Comparison of ENCODE assay signal across 21 cellular contexts in genomic region chr1:55993608-55994251, GRCh38.
A peak's percentile ranks its signal among the peaks of the same experiment; 100 is the strongest.
DNase-seq lines count a peak whose midpoint lies in the region; ATAC-seq, FAIRE-seq and TF ChIP-seq lines count a peak whose summit lies in the region.
"Had no signal": no experiment of that assay in that cellular context is flagged by ENCODE, and none has a peak within 500 bp of the region (broad histone marks: within the 10 kb centered on the region; RNA-seq: fewer than 3 reads in every experiment).

No MANE protein-coding gene starts in this region.

- H4K20me1 ChIP-seq in astrocyte (ENCODE audit: insufficient read depth, low read length): no peaks in the 10 kb centered on the region

- CTCF ChIA-PET in activated naive CD4-positive, alpha-beta T cell treated with anti-CD3 and anti-CD28 coated beads for 36 hours (lab: Charles Lee): interaction anchor here (0.8 kb wide), 1 partner anchor 9 kb away, joined by 3 read pairs; no protein-coding TSS in a partner anchor
- CTCF ChIA-PET in MCF 10A (lab: Yijun Ruan, JAX): interaction anchor here (0.6 to 1.2 kb wide), 2 partner anchors 292 to 591 kb away, joined by 3 read pairs; no protein-coding TSS in a partner anchor

- DNase-seq in activated T-cell treated with anti-CD3 and anti-CD28 coated beads, Interleukin-2, amount 50 U/mL, for 72 hours: no peak
- DNase-seq in activated T-cell treated with anti-CD3 and anti-CD28 coated beads, Interleukin-2, amount 50 U/mL, for 1 hour: no peak
- DNase-seq in astrocyte (ENCODE audit: low read depth): no peak
- no peak for DNase-seq in activated naive CD4-positive, alpha-beta T cell treated with anti-CD3 and anti-CD28 coated beads for 36 hours
- DNase-seq in Ammon's horn (ENCODE audit: low spot score): no peak
- no peak for DNase-seq in MCF 10A (ENCODE audit: unreplicated experiment)
- DNase-seq: BE2C, GOT3, Karpas-422, MG63, NCI-H1417, NCI-H1694 treated with DMSO at 0.1 percent for 48 hours, NCI-H748 treated with DMSO at 0.1 percent for 48 hours, PC-9, RPMI8226, SHP77 had no signal

- intact Hi-C loops in activated naive CD4-positive, alpha-beta T cell treated with anti-CD3 and anti-CD28 coated beads for 36 hours (cut with micrococcal nuclease): no loop called here
- intact Hi-C loops in MCF 10A (cut with micrococcal nuclease): no loop called here

- H3K4me3 Mint-ChIP-seq in activated T-cell treated with anti-CD3 and anti-CD28 coated beads, Interleukin-2, amount 50 U/mL, for 72 hours: no peak overlapping the region
- no peak overlapping the region for H3K4me3 Mint-ChIP-seq in astrocyte (ENCODE audit: unreplicated experiment)
- H3K4me3 Mint-ChIP-seq in nephron: no peak overlapping the region
- no peak overlapping the region for H3K4me3 Mint-ChIP-seq in activated naive CD4-positive, alpha-beta T cell treated with anti-CD3 and anti-CD28 coated beads for 36 hours
- H3K4me3 Mint-ChIP-seq in MCF 10A (ENCODE audit: unreplicated experiment): no peak overlapping the region

- H3K9ac ChIP-seq in astrocyte (ENCODE audit: low read length): no peak overlapping the region

- FAIRE-seq in astrocyte (lab: Jason Lieb, UNC): peak; percentile 13
- FAIRE-seq: D721Med, GM18507 had no signal

- no TSS peak for BruUV-seq in MCF 10A (replicated peaks; lab: Mats Ljungman, UMichigan)

- no peaks in the 10 kb centered on the region for H3K4me1 Mint-ChIP-seq in activated T-cell treated with anti-CD3 and anti-CD28 coated beads, Interleukin-2, amount 50 U/mL, for 72 hours (ENCODE audit: low read depth)
- no peaks in the 10 kb centered on the region for H3K4me1 Mint-ChIP-seq in astrocyte (ENCODE audit: low read depth, unreplicated experiment)
- H3K4me1 Mint-ChIP-seq in nephron: peaks cover 54% of the 10 kb centered on the region
- no peaks in the 10 kb centered on the region for H3K4me1 Mint-ChIP-seq in activated naive CD4-positive, alpha-beta T cell treated with anti-CD3 and anti-CD28 coated beads for 36 hours (ENCODE audit: low read depth)
- no peaks in the 10 kb centered on the region for H3K4me1 Mint-ChIP-seq in MCF 10A (ENCODE audit: insufficient read depth, unreplicated experiment)

- H3K36me3 Mint-ChIP-seq in activated T-cell treated with anti-CD3 and anti-CD28 coated beads, Interleukin-2, amount 50 U/mL, for 72 hours (ENCODE audit: insufficient read depth in 2 of 2): no peaks in the 10 kb centered on the region
- H3K36me3 Mint-ChIP-seq in astrocyte (ENCODE audit: low read depth, unreplicated experiment): no peaks in the 10 kb centered on the region
- no peaks in the 10 kb centered on the region for H3K36me3 Mint-ChIP-seq in nephron (ENCODE audit: low read depth)
- H3K36me3 Mint-ChIP-seq in activated naive CD4-positive, alpha-beta T cell treated with anti-CD3 and anti-CD28 coated beads for 36 hours (ENCODE audit: low read depth): no peaks in the 10 kb centered on the region
- no peaks in the 10 kb centered on the region for H3K36me3 Mint-ChIP-seq in MCF 10A (ENCODE audit: insufficient read depth, unreplicated experiment)

- H3K27me3 ChIP-seq in astrocyte (ENCODE audit: insufficient read depth, low read length): no peaks in the 10 kb centered on the region
- H3K27me3 ChIP-seq: BE2C, MG63 had no signal

- H3K27me3 Mint-ChIP-seq in activated T-cell treated with anti-CD3 and anti-CD28 coated beads, Interleukin-2, amount 50 U/mL, for 72 hours (ENCODE audit: low read depth): no peaks in the 10 kb centered on the region
- H3K27me3 Mint-ChIP-seq in astrocyte (ENCODE audit: low read depth, unreplicated experiment) (peaks cover 35% of the 10 kb centered on the region), nephron (ENCODE audit: low read depth) (no peaks in the 10 kb centered on the region), MCF 10A (ENCODE audit: insufficient read depth, unreplicated experiment) (no peaks in the 10 kb centered on the region)
- H3K27me3 Mint-ChIP-seq in activated naive CD4-positive, alpha-beta T cell treated with anti-CD3 and anti-CD28 coated beads for 36 hours (ENCODE audit: low read depth): peaks cover 3% of the 10 kb centered on the region

- no peaks in the 10 kb centered on the region for H3K36me3 ChIP-seq in astrocyte (ENCODE audit: insufficient read depth, low read length)
- H3K36me3 ChIP-seq: BE2C, MG63 had no signal

- no peak for TF ChIP-seq CTCF in astrocyte (IDR thresholded peaks at IDR 0.05; ENCODE audit: insufficient read depth, low read depth, low read length)
- no peak for TF ChIP-seq CTCF in nephron (IDR thresholded peaks at IDR 0.05; ENCODE audit: unreplicated experiment in 3 of 3)
- no peak for TF ChIP-seq CTCF in MCF 10A (IDR thresholded peaks at IDR 0.05; ENCODE audit: unreplicated experiment)

- POLR2A ChIA-PET in MCF 10A (lab: Yijun Ruan, JAX): no interaction called here

- peaks cover 2 to 5% of the 10 kb centered on the region in 2 donors for H3K9me3 Mint-ChIP-seq in activated T-cell treated with anti-CD3 and anti-CD28 coated beads, Interleukin-2, amount 50 U/mL, for 72 hours
- H3K9me3 Mint-ChIP-seq in astrocyte (ENCODE audit: unreplicated experiment): peaks cover 4% of the 10 kb centered on the region
- peaks cover 15% of the 10 kb centered on the region for H3K9me3 Mint-ChIP-seq in nephron
- H3K9me3 Mint-ChIP-seq in activated naive CD4-positive, alpha-beta T cell treated with anti-CD3 and anti-CD28 coated beads for 36 hours: peaks cover 7% of the 10 kb centered on the region
- H3K9me3 Mint-ChIP-seq in MCF 10A (ENCODE audit: unreplicated experiment): peaks cover 13% of the 10 kb centered on the region

- H3K79me2 ChIP-seq in astrocyte (ENCODE audit: insufficient read depth, low read length): no peaks in the 10 kb centered on the region

- no peaks in the 10 kb centered on the region for H3K4me1 ChIP-seq in astrocyte (ENCODE audit: insufficient read depth, low read length)
- H3K4me1 ChIP-seq: BE2C had no signal

- no peak overlapping the region for H3K4me3 ChIP-seq in astrocyte (ENCODE audit: insufficient read depth, low read depth, low read length)
- H3K4me3 ChIP-seq: MG63, PC-9 had no signal

- H2AFZ ChIP-seq in astrocyte (ENCODE audit: low read depth, low read length): no peak overlapping the region
- H2AFZ ChIP-seq: PC-9 had no signal

- peak overlapping the region; percentile 40 for H3K27ac Mint-ChIP-seq in activated T-cell treated with anti-CD3 and anti-CD28 coated beads, Interleukin-2, amount 50 U/mL, for 72 hours
- H3K27ac Mint-ChIP-seq in astrocyte (ENCODE audit: unreplicated experiment) (no peak overlapping the region), nephron (peak overlapping the region; percentile 26 to 85 (median 71)), MCF 10A (ENCODE audit: low read depth, unreplicated experiment) (no peak overlapping the region)
- no peak overlapping the region for H3K27ac Mint-ChIP-seq in activated naive CD4-positive, alpha-beta T cell treated with anti-CD3 and anti-CD28 coated beads for 36 hours

- ATAC-seq in activated T-cell treated with anti-CD3 and anti-CD28 coated beads, Interleukin-2, amount 50 U/mL, for 72 hours (replicated peaks in 1 of 2): no peak
- ATAC-seq in GM21529 (IDR thresholded peaks at IDR 0.05; ENCODE audit: unreplicated experiment): no peak
- ATAC-seq: HCT116 had no signal

- H3K9me3 ChIP-seq in astrocyte (ENCODE audit: insufficient read depth, low read depth, low read length): no peaks in the 10 kb centered on the region
- H3K9me3 ChIP-seq: BE2C had no signal

- H3K4me2 ChIP-seq in astrocyte (ENCODE audit: low read length): no peak overlapping the region
- H3K4me2 ChIP-seq: PC-9 had no signal

- no peak overlapping the region for H3K27ac ChIP-seq in astrocyte (ENCODE audit: low read depth, low read length)
- H3K27ac ChIP-seq: PC-9 had no signal

Comparison
In these comparisons a context has a peak if more than half of its experiments do, and no peak if none do; other contexts are left out.
1. H3K27ac Mint-ChIP-seq: peak in activated T-cell treated with anti-CD3 and anti-CD28 coated beads, Interleukin-2, amount 50 U/mL, for 72 hours (single experiment) and nephron (3 of 3); none in astrocyte (single experiment), activated naive CD4-positive, alpha-beta T cell treated with anti-CD3 and anti-CD28 coated beads for 36 hours (single experiment) and MCF 10A (single experiment).